ENCODE assay signal across 17 cellular contexts in genomic region chr22:44443641-44444235, GRCh38. TPM values are rescaled to one million over a fixed set of nuclear protein-coding genes. Genes with fewer than 3 reads are reported as not detected.
A peak's percentile ranks its signal among the peaks of the same experiment; 100 is the strongest.
DNase-seq lines count a peak whose midpoint lies in the region; ATAC-seq and TF ChIP-seq lines count a peak whose summit lies in the region.
"Had no signal": no experiment of that assay in that cellular context is flagged by ENCODE, and none has a peak within 500 bp of the region (broad histone marks: within the 10 kb centered on the region; RNA-seq: fewer than 3 reads in every experiment).

No MANE protein-coding gene starts in this region.

- no peaks in the 10 kb centered on the region for H3K36me3 Mint-ChIP-seq in neural crest cell (ENCODE audit: low read depth)
- peaks cover 3% of the 10 kb centered on the region for H3K36me3 Mint-ChIP-seq in activated CD8-positive, alpha-beta T cell treated with anti-CD3 and anti-CD28 coated beads, Interleukin-2, amount 10 ng/mL, durations not matched to agents 7 days and 5 days (ENCODE audit: low read depth)

- DNase-seq in activated effector memory CD4-positive, alpha-beta T cell treated with anti-CD3 and anti-CD28 coated beads, Interleukin-2, amount 50 U/mL, for 16 hours: peak; percentile 56
- no peak for DNase-seq in activated effector memory CD4-positive, alpha-beta T cell treated with Interleukin-2 at 50 U/mL for 16 hours
- DNase-seq in coronary artery (ENCODE audit: low spot score): peak; percentile 43
- DNase-seq in neural crest cell (ENCODE audit: low read depth, low spot score): no peak
- DNase-seq in upper lobe of right lung: peak; percentile 38
- DNase-seq in RKO (ENCODE audit: low spot score): no peak
- DNase-seq in activated CD8-positive, alpha-beta T cell treated with anti-CD3 and anti-CD28 coated beads, Interleukin-2, amount 10 ng/mL, durations not matched to agents 7 days and 5 days: no peak
- DNase-seq: Caco-2, DMS53, NCI-H1092 treated with DMSO at 0.1 percent for 48 hours, NCI-H187, NCI-H446, NCI-H748 treated with DMSO at 0.1 percent for 48 hours, PC-3 had no signal

- POLR2A ChIA-PET in activated CD8-positive, alpha-beta T cell treated with anti-CD3 and anti-CD28 coated beads, Interleukin-2, amount 10 ng/mL, durations not matched to agents 7 days and 5 days (lab: Charles Lee): no interaction called here

- no peak overlapping the region for H3K4me3 Mint-ChIP-seq in neural crest cell
- H3K4me3 Mint-ChIP-seq in activated CD8-positive, alpha-beta T cell treated with anti-CD3 and anti-CD28 coated beads, Interleukin-2, amount 10 ng/mL, durations not matched to agents 7 days and 5 days: no peak overlapping the region

- intact Hi-C loops in upper lobe of right lung (cut with DNase I): no loop called here

- no peaks in the 10 kb centered on the region for H3K27me3 ChIP-seq in upper lobe of right lung

- H3K4me3 ChIP-seq in coronary artery (no peak overlapping the region), upper lobe of right lung (no peak overlapping the region)
- H3K4me3 ChIP-seq: K562 had no signal

- H3K36me3 ChIP-seq in upper lobe of right lung: no peaks in the 10 kb centered on the region

- no peak for ATAC-seq in upper lobe of right lung
- ATAC-seq in HG03460 (IDR thresholded peaks at IDR 0.05; ENCODE audit: unreplicated experiment): no peak
- ATAC-seq in activated CD8-positive, alpha-beta T cell treated with anti-CD3 and anti-CD28 coated beads, Interleukin-2, amount 10 ng/mL, durations not matched to agents 7 days and 5 days: no peak
- ATAC-seq: K562, PC-3 had no signal

- H3K27ac ChIP-seq in coronary artery (no peak overlapping the region), upper lobe of right lung (no peak overlapping the region)
- H3K27ac ChIP-seq: C4-2B had no signal

- H3K27ac Mint-ChIP-seq in neural crest cell (ENCODE audit: unreplicated experiment): peak overlapping the region; percentile 69
- H3K27ac Mint-ChIP-seq in activated CD8-positive, alpha-beta T cell treated with anti-CD3 and anti-CD28 coated beads, Interleukin-2, amount 10 ng/mL, durations not matched to agents 7 days and 5 days: no peak overlapping the region

- H3K9me3 Mint-ChIP-seq in neural crest cell: no peaks in the 10 kb centered on the region
- peaks cover 6% of the 10 kb centered on the region for H3K9me3 Mint-ChIP-seq in activated CD8-positive, alpha-beta T cell treated with anti-CD3 and anti-CD28 coated beads, Interleukin-2, amount 10 ng/mL, durations not matched to agents 7 days and 5 days (ENCODE audit: insufficient read depth)

- CTCF ChIA-PET in activated CD8-positive, alpha-beta T cell treated with anti-CD3 and anti-CD28 coated beads, Interleukin-2, amount 10 ng/mL, durations not matched to agents 7 days and 5 days (lab: Charles Lee): no interaction called here

- no peaks in the 10 kb centered on the region for H3K9me3 ChIP-seq in upper lobe of right lung
- H3K9me3 ChIP-seq: Caco-2 had no signal

- no peak for TF ChIP-seq CTCF in coronary artery (IDR thresholded peaks at IDR 0.05)
- no peak for TF ChIP-seq CTCF in neural crest cell (conservative IDR thresholded peaks at IDR 0.05)
- no peak for TF ChIP-seq CTCF in upper lobe of right lung (IDR thresholded peaks at IDR 0.05)

- no peaks in the 10 kb centered on the region for H3K4me1 Mint-ChIP-seq in neural crest cell
- H3K4me1 Mint-ChIP-seq in activated CD8-positive, alpha-beta T cell treated with anti-CD3 and anti-CD28 coated beads, Interleukin-2, amount 10 ng/mL, durations not matched to agents 7 days and 5 days (ENCODE audit: low read depth): no peaks in the 10 kb centered on the region

- H3K4me1 ChIP-seq in upper lobe of right lung: no peaks in the 10 kb centered on the region
- H3K4me1 ChIP-seq: Caco-2 had no signal

- H3K27me3 Mint-ChIP-seq in neural crest cell (ENCODE audit: low read depth): no peaks in the 10 kb centered on the region
- H3K27me3 Mint-ChIP-seq in activated CD8-positive, alpha-beta T cell treated with anti-CD3 and anti-CD28 coated beads, Interleukin-2, amount 10 ng/mL, durations not matched to agents 7 days and 5 days (ENCODE audit: low read depth): peaks cover 2% of the 10 kb centered on the region

RNA-seq across cellular contexts. Expression of gene RTL6, which starts 54.3 kb away (rescaled TPM):
- 45.0 and 45.6 TPM in 2 replicates for total RNA-seq in neural crest cell
- 18.4 TPM for total RNA-seq in upper lobe of right lung
- total RNA-seq in activated CD8-positive, alpha-beta T cell treated with anti-CD3 and anti-CD28 coated beads, Interleukin-2, amount 10 ng/mL, durations not matched to agents 7 days and 5 days: 1 to 10 TPM; 6.8 to 7.3 TPM

Comparison
In these comparisons a context has a peak if more than half of its experiments do, and no peak if none do; other contexts are left out.
1. DNase-seq: peak in activated effector memory CD4-positive, alpha-beta T cell treated with anti-CD3 and anti-CD28 coated beads, Interleukin-2, amount 50 U/mL, for 16 hours (single experiment), coronary artery (single experiment) and upper lobe of right lung (single experiment); none in activated effector memory CD4-positive, alpha-beta T cell treated with Interleukin-2 at 50 U/mL for 16 hours (single experiment), neural crest cell (single experiment), RKO (single experiment) and activated CD8-positive, alpha-beta T cell treated with anti-CD3 and anti-CD28 coated beads, Interleukin-2, amount 10 ng/mL, durations not matched to agents 7 days and 5 days (single experiment).